ENCODE assay signal across 23 cellular contexts in genomic region chr7:16942929-16943509, GRCh38.
DNase-seq lines count a peak whose midpoint lies in the region; ATAC-seq lines count a peak whose summit lies in the region.
"Had no signal": no experiment of that assay in that cellular context is flagged by ENCODE, and none has a peak within 500 bp of the region (broad histone marks: within the 10 kb centered on the region; RNA-seq: fewer than 3 reads in every experiment).

No MANE protein-coding gene starts in this region.

- 89% methylated on average over 21 of the region's 21 CpGs for WGBS in mesenchymal stem cell

- H3K27ac ChIP-seq in mesenchymal stem cell (ENCODE audit: low read length, poor library complexity, severe bottlenecking) = no peak overlapping the region
- H3K27ac ChIP-seq: BLaER1 had no signal

- peaks cover 0 to 7% of the 10 kb centered on the region in 2 experiments for H3K36me3 ChIP-seq in mesenchymal stem cell (ENCODE audit: control insufficient read depth in 1 of 2, insufficient read depth in 2 of 2, low read depth in 1 of 2, low read length in 2 of 2)
- H3K36me3 ChIP-seq: BE2C, BLaER1 had no signal

- H3K4me1 Mint-ChIP-seq in stimulated activated naive CD8-positive, alpha-beta T cell treated with anti-CD3 and anti-CD28 coated beads, Interleukin-15, amount 100 ng/mL, for 72 hours = peaks cover 12% of the 10 kb centered on the region

- H2AFZ ChIP-seq in mesenchymal stem cell (ENCODE audit: low read depth, low read length) = no peak overlapping the region

- H2AK5ac ChIP-seq in mesenchymal stem cell (ENCODE audit: low read length, severe bottlenecking) = no peak overlapping the region

- no peaks in the 10 kb centered on the region for H3K27me3 ChIP-seq in mesenchymal stem cell (ENCODE audit: control insufficient read depth in 1 of 2, insufficient read depth in 1 of 2, low read length in 2 of 2)
- H3K27me3 ChIP-seq: BLaER1 had no signal

- no peak overlapping the region for H3K14ac ChIP-seq in mesenchymal stem cell (ENCODE audit: low read length in 2 of 2)

- no peak overlapping the region for H3K9ac ChIP-seq in mesenchymal stem cell (ENCODE audit: low read length)
- H3K9ac ChIP-seq: BLaER1 had no signal

- H3K4me2 ChIP-seq in mesenchymal stem cell (ENCODE audit: low read length, poor library complexity, severe bottlenecking) = no peak overlapping the region
- H3K4me2 ChIP-seq: BLaER1 had no signal

- H2BK5ac ChIP-seq in mesenchymal stem cell (ENCODE audit: low read depth, low read length, poor library complexity, severe bottlenecking) = no peak overlapping the region

- no peak overlapping the region for H4K91ac ChIP-seq in mesenchymal stem cell (ENCODE audit: low read length)

- ATAC-seq in stimulated activated naive CD8-positive, alpha-beta T cell treated with anti-CD3 and anti-CD28 coated beads, Interleukin-15, amount 100 ng/mL, for 72 hours = peak; percentile 40
- ATAC-seq in stimulated activated naive CD8-positive, alpha-beta T cell treated with anti-CD3 and anti-CD28 coated beads, Interleukin-15, Interleukin-2, amounts not matched to agents 100 U/mL and 50 U/mL, for 24 hours = no peak
- ATAC-seq in HG03135 (IDR thresholded peaks at IDR 0.05; ENCODE audit: unreplicated experiment) = no peak
- ATAC-seq: GM12878 had no signal

- H2BK12ac ChIP-seq in mesenchymal stem cell (ENCODE audit: low read length in 2 of 2) = no peak overlapping the region

- H3K18ac ChIP-seq in mesenchymal stem cell (ENCODE audit: low read depth in 1 of 2, low read length in 2 of 2) = no peak overlapping the region

- H3K9me3 ChIP-seq in mesenchymal stem cell (ENCODE audit: control insufficient read depth, low read length) = peaks cover 14% of the 10 kb centered on the region
- H3K9me3 ChIP-seq: BE2C had no signal

- H3K27ac Mint-ChIP-seq in stimulated activated naive CD8-positive, alpha-beta T cell treated with anti-CD3 and anti-CD28 coated beads, Interleukin-15, amount 100 ng/mL, for 72 hours = no peak overlapping the region
- H3K27ac Mint-ChIP-seq: CD14-positive monocyte; CD4-positive, alpha-beta memory T cell; CD4-positive, CD25-positive, alpha-beta regulatory T cell; CD8-positive, alpha-beta memory T cell had no signal

- no peak overlapping the region for H3K23ac ChIP-seq in mesenchymal stem cell (ENCODE audit: low read length in 2 of 2)

- no peak overlapping the region for H2BK120ac ChIP-seq in mesenchymal stem cell (ENCODE audit: low read depth, low read length)

- no peak for DNase-seq in stimulated activated naive CD8-positive, alpha-beta T cell treated with anti-CD3 and anti-CD28 coated beads, Interleukin-15, amount 100 ng/mL, for 72 hours
- DNase-seq in stimulated activated naive CD8-positive, alpha-beta T cell treated with anti-CD3 and anti-CD28 coated beads, Interleukin-15, Interleukin-2, amounts not matched to agents 100 U/mL and 50 U/mL, for 24 hours = no peak
- DNase-seq in mesenchymal stem cell (no peak), NCI-H128 (lab: John Stamatoyannopoulos, UW; ENCODE audit: unreplicated experiment) (no peak)
- DNase-seq: 8988T; ACHN; BE2C; C1 segment of cervical spinal cord; CD4-positive, alpha-beta memory T cell; CD4-positive, CD25-positive, alpha-beta regulatory T cell; CD8-positive, alpha-beta memory T cell; COR-L47; DMS 273 treated with DMSO at 0.1 percent for 48 hours; DMS153; DMS53; DMS79; DND-41; EL; GDM1 had no signal

- no peak overlapping the region for H3K4me3 Mint-ChIP-seq in stimulated activated naive CD8-positive, alpha-beta T cell treated with anti-CD3 and anti-CD28 coated beads, Interleukin-15, amount 100 ng/mL, for 72 hours
- H3K4me3 Mint-ChIP-seq: CD14-positive monocyte; CD4-positive, alpha-beta memory T cell; CD4-positive, CD25-positive, alpha-beta regulatory T cell; CD8-positive, alpha-beta memory T cell had no signal

- no peaks in the 10 kb centered on the region for H3K4me1 ChIP-seq in mesenchymal stem cell (ENCODE audit: control insufficient read depth, insufficient read depth, low read depth, low read length)
- H3K4me1 ChIP-seq: BE2C had no signal

- H4K8ac ChIP-seq in mesenchymal stem cell (ENCODE audit: low read length) = no peak overlapping the region

- no peak overlapping the region for H3K4ac ChIP-seq in mesenchymal stem cell (ENCODE audit: low read depth in 1 of 2, low read length in 2 of 2)

- H3K27me3 Mint-ChIP-seq in stimulated activated naive CD8-positive, alpha-beta T cell treated with anti-CD3 and anti-CD28 coated beads, Interleukin-15, amount 100 ng/mL, for 72 hours = no peaks in the 10 kb centered on the region

- H3K79me1 ChIP-seq in mesenchymal stem cell (replicated peaks; ENCODE audit: low read length, poor library complexity, severe bottlenecking) = no peaks in the 10 kb centered on the region

- H3K4me3 ChIP-seq in mesenchymal stem cell (ENCODE audit: insufficient read depth in 1 of 2, low read depth in 1 of 2, low read length in 2 of 2) = no peak overlapping the region
- H3K4me3 ChIP-seq: BLaER1, GM12878 had no signal

- peaks cover 12 to 33% of the 10 kb centered on the region in 2 donors for H3K9me3 Mint-ChIP-seq in stimulated activated naive CD8-positive, alpha-beta T cell treated with anti-CD3 and anti-CD28 coated beads, Interleukin-15, amount 100 ng/mL, for 72 hours

- peak overlapping the region; percentile 67 for H2BK15ac ChIP-seq in mesenchymal stem cell (ENCODE audit: low read depth, poor library complexity, severe bottlenecking)
